ENCODE assay signal across 8 cellular contexts in genomic region chrX:13428055-13428786, GRCh38.
DNase-seq lines count a peak whose midpoint lies in the region; ATAC-seq and TF ChIP-seq lines count a peak whose summit lies in the region.

No MANE protein-coding gene starts in this region.

- peaks cover 13% of the 10 kb centered on the region for H3K4me1 ChIP-seq in lower lobe of right lung
- peaks cover 0 to 3% of the 10 kb centered on the region in 2 donors for H3K4me1 ChIP-seq in naive thymus-derived CD4-positive, alpha-beta T cell (ENCODE audit: control insufficient read depth in 2 of 2, insufficient read depth in 2 of 2, low read length in 2 of 2)

- no peaks in the 10 kb centered on the region for H3K9me3 Mint-ChIP-seq in activated naive CD8-positive, alpha-beta T cell treated with anti-CD3 and anti-CD28 coated beads, Interleukin-2, amount 10 ng/mL, durations not matched to agents 7 days and 5 days
- peaks cover 0 to 24% (median 0%) of the 10 kb centered on the region in 11 donors for H3K9me3 Mint-ChIP-seq in naive thymus-derived CD4-positive, alpha-beta T cell

- no peak overlapping the region for H3K4me3 Mint-ChIP-seq in activated naive CD8-positive, alpha-beta T cell treated with anti-CD3 and anti-CD28 coated beads, Interleukin-2, amount 10 ng/mL, durations not matched to agents 7 days and 5 days
- H3K4me3 Mint-ChIP-seq in naive thymus-derived CD4-positive, alpha-beta T cell: no peak overlapping the region

- POLR2A ChIA-PET in activated naive CD8-positive, alpha-beta T cell treated with anti-CD3 and anti-CD28 coated beads, Interleukin-2, amount 10 ng/mL, durations not matched to agents 7 days and 5 days (lab: Charles Lee): no interaction called here
- POLR2A ChIA-PET in naive thymus-derived CD4-positive, alpha-beta T cell (lab: Charles Lee): no interaction called here

- TF ChIP-seq CTCF in lower lobe of right lung (IDR thresholded peaks at IDR 0.05): no peak

- H3K36me3 Mint-ChIP-seq in activated naive CD8-positive, alpha-beta T cell treated with anti-CD3 and anti-CD28 coated beads, Interleukin-2, amount 10 ng/mL, durations not matched to agents 7 days and 5 days: no peaks in the 10 kb centered on the region
- H3K36me3 Mint-ChIP-seq in naive thymus-derived CD4-positive, alpha-beta T cell: no peaks in the 10 kb centered on the region

- H3K27me3 ChIP-seq in lower lobe of right lung (ENCODE audit: low read depth): no peaks in the 10 kb centered on the region
- no peaks in the 10 kb centered on the region for H3K27me3 ChIP-seq in naive thymus-derived CD4-positive, alpha-beta T cell (ENCODE audit: control insufficient read depth in 2 of 2, insufficient read depth in 2 of 2, low read length in 2 of 2)

- H3K4me3 ChIP-seq in lower lobe of right lung: no peak overlapping the region
- H3K4me3 ChIP-seq in naive thymus-derived CD4-positive, alpha-beta T cell (ENCODE audit: low read length): no peak overlapping the region

- DNase-seq in AG20443 (ENCODE audit: low spot score): peak; percentile 20
- DNase-seq in HS-5 (ENCODE audit: low read depth): peak; percentile 80
- peak; percentile 22 for DNase-seq in activated naive CD8-positive, alpha-beta T cell treated with anti-CD3 and anti-CD28 coated beads, Interleukin-2, amount 10 ng/mL, durations not matched to agents 7 days and 5 days
- no peak for DNase-seq in lower lobe of right lung
- no peak for DNase-seq in naive thymus-derived CD4-positive, alpha-beta T cell

- intact Hi-C loops in lower lobe of right lung (cut with DNase I): no loop called here
- intact Hi-C loops in naive thymus-derived CD4-positive, alpha-beta T cell (cut with micrococcal nuclease): no loop called here

- CTCF ChIA-PET in naive thymus-derived CD4-positive, alpha-beta T cell (lab: Charles Lee): interaction anchor here (1.0 kb wide), 1 partner anchor 482 kb away, joined by 4 read pairs; no protein-coding TSS in a partner anchor

- H3K36me3 ChIP-seq in lower lobe of right lung: no peaks in the 10 kb centered on the region
- H3K36me3 ChIP-seq in naive thymus-derived CD4-positive, alpha-beta T cell (ENCODE audit: control insufficient read depth in 2 of 3, insufficient read depth in 3 of 3, low read length in 3 of 3): no peaks in the 10 kb centered on the region

- no peak overlapping the region for H3K27ac ChIP-seq in lower lobe of right lung
- no peak overlapping the region for H3K27ac ChIP-seq in naive thymus-derived CD4-positive, alpha-beta T cell (ENCODE audit: low read depth, low read length)

- H3K9me3 ChIP-seq in lower lobe of right lung: no peaks in the 10 kb centered on the region
- no peaks in the 10 kb centered on the region for H3K9me3 ChIP-seq in naive thymus-derived CD4-positive, alpha-beta T cell (ENCODE audit: control insufficient read depth in 2 of 3, low read length in 3 of 3)

- peaks cover 9% of the 10 kb centered on the region for H3K4me1 Mint-ChIP-seq in activated naive CD8-positive, alpha-beta T cell treated with anti-CD3 and anti-CD28 coated beads, Interleukin-2, amount 10 ng/mL, durations not matched to agents 7 days and 5 days
- peaks cover 0 to 16% (median 5%) of the 10 kb centered on the region in 7 donors for H3K4me1 Mint-ChIP-seq in naive thymus-derived CD4-positive, alpha-beta T cell

- no peaks in the 10 kb centered on the region for H3K27me3 Mint-ChIP-seq in activated naive CD8-positive, alpha-beta T cell treated with anti-CD3 and anti-CD28 coated beads, Interleukin-2, amount 10 ng/mL, durations not matched to agents 7 days and 5 days
- H3K27me3 Mint-ChIP-seq in naive thymus-derived CD4-positive, alpha-beta T cell: no peaks in the 10 kb centered on the region

- peak; percentile 52 for ATAC-seq in activated naive CD8-positive, alpha-beta T cell treated with anti-CD3 and anti-CD28 coated beads, Interleukin-2, amount 10 ng/mL, durations not matched to agents 7 days and 5 days (ENCODE audit: low read depth)
- ATAC-seq in lower lobe of right lung (peak; percentile 29 to 35), GM18858 (IDR thresholded peaks at IDR 0.05; ENCODE audit: unreplicated experiment) (no peak), GM19467 (IDR thresholded peaks at IDR 0.05; ENCODE audit: unreplicated experiment) (no peak), GM21737 (IDR thresholded peaks at IDR 0.05; ENCODE audit: unreplicated experiment) (no peak)
- no peak for ATAC-seq in naive thymus-derived CD4-positive, alpha-beta T cell

- peak overlapping the region; percentile 30 for H3K27ac Mint-ChIP-seq in activated naive CD8-positive, alpha-beta T cell treated with anti-CD3 and anti-CD28 coated beads, Interleukin-2, amount 10 ng/mL, durations not matched to agents 7 days and 5 days
- no peak overlapping the region for H3K27ac Mint-ChIP-seq in naive thymus-derived CD4-positive, alpha-beta T cell

Comparison
In these comparisons a context has a peak if more than half of its experiments do, and no peak if none do; other contexts are left out.
1. DNase-seq: peak in AG20443 (single experiment), HS-5 (single experiment) and activated naive CD8-positive, alpha-beta T cell treated with anti-CD3 and anti-CD28 coated beads, Interleukin-2, amount 10 ng/mL, durations not matched to agents 7 days and 5 days (single experiment); none in lower lobe of right lung (single experiment) and naive thymus-derived CD4-positive, alpha-beta T cell (0 of 9).
2. ATAC-seq: peak in activated naive CD8-positive, alpha-beta T cell treated with anti-CD3 and anti-CD28 coated beads, Interleukin-2, amount 10 ng/mL, durations not matched to agents 7 days and 5 days (single experiment) and lower lobe of right lung (2 of 2); none in naive thymus-derived CD4-positive, alpha-beta T cell (single experiment), GM18858 (single experiment), GM19467 (single experiment) and GM21737 (single experiment).